14 cellular contexts compared by ENCODE assay signal in the genomic region with DNA sequence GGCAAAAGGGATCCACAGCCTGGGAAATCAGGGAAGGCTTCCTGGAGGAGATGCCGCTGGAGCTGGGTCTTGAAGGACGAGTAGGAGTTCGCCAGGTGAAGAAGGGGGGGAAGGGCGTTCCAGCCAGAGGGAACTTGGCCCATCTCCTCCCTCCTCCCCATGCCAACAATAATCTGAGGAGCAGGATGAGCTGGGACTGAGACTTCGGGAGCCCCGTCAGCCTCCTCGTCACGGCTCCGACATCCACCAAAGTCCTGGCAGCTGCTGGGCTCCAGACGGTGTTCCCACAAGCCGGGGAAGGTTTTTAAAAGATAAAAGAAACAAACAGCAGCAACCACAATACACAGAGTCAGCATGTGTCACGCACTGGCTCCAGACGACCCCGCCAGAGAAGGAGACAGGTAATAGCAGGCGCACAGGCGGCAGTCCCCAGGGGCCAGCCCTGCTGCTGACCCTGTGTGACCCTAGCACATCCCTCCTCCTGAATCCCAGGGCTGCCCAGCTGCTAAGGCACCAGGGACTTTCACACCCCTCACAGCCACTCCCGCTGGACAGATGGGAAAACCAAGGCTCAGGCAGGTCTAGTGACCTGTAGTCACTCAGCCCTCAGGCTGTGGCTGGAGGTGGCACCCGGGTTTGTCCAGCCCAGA. TPM values are rescaled to one million over a fixed set of nuclear protein-coding genes. Genes with fewer than 3 reads are reported as not detected.
DNase-seq lines count a peak whose midpoint lies in the region; ATAC-seq, FAIRE-seq and TF ChIP-seq lines count a peak whose summit lies in the region.
"Had no signal": no experiment of that assay in that cellular context is flagged by ENCODE, and none has a peak within 500 bp of the region (broad histone marks: within the 10 kb centered on the region; RNA-seq: fewer than 3 reads in every experiment).

No MANE protein-coding gene starts in this region.

- WGBS in HepG2 (ENCODE audit: low lambda C conversion rate): 93% methylated on average over 17 of the region's 18 CpGs
- no CpG with 5 or more reads among the region's 18 CpGs for WGBS in right lobe of liver (ENCODE audit: insufficient coverage, low coverage, low lambda C conversion rate, missing lambda C conversion rate)
- 71 to 81% methylated on average over 8 to 9 of the region's 18 CpGs for WGBS in mesodermal cell (ENCODE audit: insufficient coverage in 2 of 2), 2 experiments

- TF ChIP-seq EP300 in HepG2 (IDR thresholded peaks at IDR 0.05; ENCODE audit: low read depth in 2 of 2, low read length in 2 of 2): no peak
- no peak for TF ChIP-seq EP300 in HepG2 (CRISPR knock-in tag; IDR thresholded peaks at IDR 0.05; ENCODE audit: borderline replicate concordance)

- no peaks in the 10 kb centered on the region for H3K9me3 ChIP-seq in HepG2 (ENCODE audit: low read length)
- H3K9me3 ChIP-seq in right lobe of liver: no peaks in the 10 kb centered on the region
- H3K9me3 ChIP-seq in mesodermal cell (ENCODE audit: control insufficient read depth, low read length): no peaks in the 10 kb centered on the region

- H3K4me1 ChIP-seq in HepG2 (ENCODE audit: insufficient read depth, low read length): no peaks in the 10 kb centered on the region
- H3K4me1 ChIP-seq in right lobe of liver: no peaks in the 10 kb centered on the region
- peaks cover 24% of the 10 kb centered on the region for H3K4me1 ChIP-seq in mesodermal cell (ENCODE audit: control insufficient read depth, insufficient read depth, low read length, poor library complexity, severe bottlenecking)

- no peaks in the 10 kb centered on the region for H3K4me1 Mint-ChIP-seq in activated CD8-positive, alpha-beta memory T cell treated with anti-CD3 and anti-CD28 coated beads, Interleukin-2, amount 10 ng/mL, durations not matched to agents 7 days and 5 days
- H3K4me1 Mint-ChIP-seq in activated naive CD4-positive, alpha-beta T cell treated with anti-CD3 and anti-CD28 coated beads for 36 hours (ENCODE audit: low read depth): no peaks in the 10 kb centered on the region
- H3K4me1 Mint-ChIP-seq: activated naive CD8-positive, alpha-beta T cell treated with anti-CD3 and anti-CD28 coated beads, Interleukin-2, amount 10 ng/mL, durations not matched to agents 7 days and 5 days had no signal

- in situ Hi-C loops in HepG2 (cut with HindIII; ENCODE audit: extremely low pct_ligation_motif_present, low pct_unique_long_range_greater_than_20kb) (no loop called here), brain microvascular endothelial cell (cut with HindIII; ENCODE audit: low pct_ligation_motif_present, low sequenced_read_pairs) (no loop called here)

- no peak for TF ChIP-seq POLR2A in HepG2 (IDR thresholded peaks at IDR 0.05; ENCODE audit: insufficient read depth in 1 of 2, low read depth in 2 of 2, low read length in 2 of 2)
- TF ChIP-seq POLR2A in right lobe of liver (IDR thresholded peaks at IDR 0.05): no peak
- no peak for TF ChIP-seq POLR2A in H54 (IDR thresholded peaks at IDR 0.05; ENCODE audit: low read depth, low read length)

- intact Hi-C loops in HepG2 (cut with micrococcal nuclease; ENCODE audit: unreplicated experiment) (no loop called here), right lobe of liver (cut with DNase I) (no loop called here)
- intact Hi-C loops in activated naive CD4-positive, alpha-beta T cell treated with anti-CD3 and anti-CD28 coated beads for 36 hours (cut with micrococcal nuclease): no loop called here

- H3K79me2 ChIP-seq in HepG2 (ENCODE audit: insufficient read depth, low read length): no peaks in the 10 kb centered on the region

- H3K36me3 ChIP-seq in HepG2 (replicated peaks in 1 of 2; ENCODE audit: control insufficient read depth in 1 of 2, insufficient read depth in 2 of 2, low read length in 2 of 2): peaks cover 18 to 36% of the 10 kb centered on the region in 2 experiments
- H3K36me3 ChIP-seq in right lobe of liver: peaks cover 0 to 43% (median 7%) of the 10 kb centered on the region in 4 donors
- H3K36me3 ChIP-seq in brain microvascular endothelial cell (replicated peaks): peaks cover 20% of the 10 kb centered on the region
- peaks cover 45% of the 10 kb centered on the region for H3K36me3 ChIP-seq in mesodermal cell (ENCODE audit: control insufficient read depth, insufficient read depth, low read length)

- CTCF ChIA-PET in HepG2 (lab: Yijun Ruan, JAX; ENCODE audit: low intra/inter-chr PET ratio, low total read pairs): no interaction called here
- CTCF ChIA-PET in activated CD8-positive, alpha-beta memory T cell treated with anti-CD3 and anti-CD28 coated beads, Interleukin-2, amount 10 ng/mL, durations not matched to agents 7 days and 5 days (lab: Charles Lee): no interaction called here
- CTCF ChIA-PET in activated naive CD4-positive, alpha-beta T cell treated with anti-CD3 and anti-CD28 coated beads for 36 hours (lab: Charles Lee): no interaction called here

- no peak for ATAC-seq in HepG2
- no peak for ATAC-seq in right lobe of liver
- ATAC-seq in activated CD8-positive, alpha-beta memory T cell treated with anti-CD3 and anti-CD28 coated beads, Interleukin-2, amount 10 ng/mL, durations not matched to agents 7 days and 5 days: no peak

- H3K4me2 ChIP-seq in HepG2 (ENCODE audit: low read depth, low read length): no peak overlapping the region

- BruUV-seq in HepG2 (replicated peaks; lab: Mats Ljungman, UMichigan): no TSS peak

- FAIRE-seq in HepG2 (lab: Jason Lieb, UNC): no peak
- FAIRE-seq in H54 (lab: Jason Lieb, UNC): no peak

- TF ChIP-seq CTCF in HepG2 (CRISPR knock-in tag; IDR thresholded peaks at IDR 0.05): no peak
- TF ChIP-seq CTCF in right lobe of liver (IDR thresholded peaks at IDR 0.05): no peak
- no peak for TF ChIP-seq CTCF in brain microvascular endothelial cell (IDR thresholded peaks at IDR 0.05; ENCODE audit: low read depth, low read length, missing control alignments)

- H3K4me3 ChIP-seq in HepG2 (replicated peaks in 1 of 3; ENCODE audit: insufficient read depth in 1 of 3, low read depth in 2 of 3, low read length in 3 of 3): no peak overlapping the region
- H3K4me3 ChIP-seq in right lobe of liver: no peak overlapping the region
- H3K4me3 ChIP-seq in brain microvascular endothelial cell (ENCODE audit: low read depth, low read length): no peak overlapping the region
- no peak overlapping the region for H3K4me3 ChIP-seq in mesodermal cell (ENCODE audit: extremely low read depth, insufficient read depth, low read length, poor library complexity, severe bottlenecking)
- H3K4me3 ChIP-seq: GM23248 had no signal

- DNase-seq in HepG2 (ENCODE audit: low spot score): no peak
- DNase-seq in right lobe of liver: no peak
- DNase-seq in brain microvascular endothelial cell: peak; percentile 93
- no peak for DNase-seq in H54 (ENCODE audit: insufficient read length, low spot score)
- no peak for DNase-seq in AML-193 (lab: John Stamatoyannopoulos, UW)
- DNase-seq in activated CD8-positive, alpha-beta memory T cell treated with anti-CD3 and anti-CD28 coated beads, Interleukin-2, amount 10 ng/mL, durations not matched to agents 7 days and 5 days: no peak
- no peak for DNase-seq in activated naive CD4-positive, alpha-beta T cell treated with anti-CD3 and anti-CD28 coated beads for 36 hours
- DNase-seq: activated naive CD8-positive, alpha-beta T cell treated with anti-CD3 and anti-CD28 coated beads, Interleukin-2, amount 10 ng/mL, durations not matched to agents 7 days and 5 days; effector memory CD4-positive, alpha-beta T cell; GM23248; MV-4-11; NCI-H524 treated with DMSO at 0.1 percent for 48 hours; stimulated activated CD8-positive, alpha-beta memory T cell treated with anti-CD3 and anti-CD28 coated beads, Interleukin-4, amount 100 ng/mL, for 48 hours had no signal

- no peak overlapping the region for H3K4me3 Mint-ChIP-seq in activated CD8-positive, alpha-beta memory T cell treated with anti-CD3 and anti-CD28 coated beads, Interleukin-2, amount 10 ng/mL, durations not matched to agents 7 days and 5 days
- no peak overlapping the region for H3K4me3 Mint-ChIP-seq in activated naive CD4-positive, alpha-beta T cell treated with anti-CD3 and anti-CD28 coated beads for 36 hours
- H3K4me3 Mint-ChIP-seq: activated naive CD8-positive, alpha-beta T cell treated with anti-CD3 and anti-CD28 coated beads, Interleukin-2, amount 10 ng/mL, durations not matched to agents 7 days and 5 days had no signal

- H3K27ac ChIP-seq in HepG2 (ENCODE audit: extremely low read length, insufficient read depth, low read length) (no peak overlapping the region), right lobe of liver (no peak overlapping the region), brain microvascular endothelial cell (peak overlapping the region; percentile 99), mesodermal cell (ENCODE audit: low read depth, low read length, severe bottlenecking) (peak overlapping the region; percentile 55)
- H3K27ac ChIP-seq: GM23248 had no signal

- no peak for TF ChIP-seq RAD21 in HepG2 (CRISPR knock-in tag; IDR thresholded peaks at IDR 0.05)

- POLR2A ChIA-PET in HepG2 (lab: Yijun Ruan, JAX): no interaction called here

- H3K9ac ChIP-seq in HepG2 (ENCODE audit: insufficient read depth, low read depth, low read length): no peak overlapping the region
- H3K9ac ChIP-seq: GM23248 had no signal

- H2AFZ ChIP-seq in HepG2 (ENCODE audit: low read length): no peak overlapping the region
- H2AFZ ChIP-seq: GM23248 had no signal

- H4K20me1 ChIP-seq in HepG2 (ENCODE audit: insufficient read depth, low read length): no peaks in the 10 kb centered on the region; the same call in 1 of the 2 replicates

- H3K27me3 ChIP-seq in HepG2 (ENCODE audit: control insufficient read depth in 1 of 2, insufficient read depth in 2 of 2, low read length in 2 of 2): no peaks in the 10 kb centered on the region
- H3K27me3 ChIP-seq in right lobe of liver: no peaks in the 10 kb centered on the region
- H3K27me3 ChIP-seq in brain microvascular endothelial cell (replicated peaks): no peaks in the 10 kb centered on the region

- peaks cover 3% of the 10 kb centered on the region for H3K36me3 Mint-ChIP-seq in activated CD8-positive, alpha-beta memory T cell treated with anti-CD3 and anti-CD28 coated beads, Interleukin-2, amount 10 ng/mL, durations not matched to agents 7 days and 5 days
- H3K36me3 Mint-ChIP-seq in activated naive CD4-positive, alpha-beta T cell treated with anti-CD3 and anti-CD28 coated beads for 36 hours (ENCODE audit: low read depth): peaks cover 6% of the 10 kb centered on the region
- H3K36me3 Mint-ChIP-seq: activated naive CD8-positive, alpha-beta T cell treated with anti-CD3 and anti-CD28 coated beads, Interleukin-2, amount 10 ng/mL, durations not matched to agents 7 days and 5 days had no signal

- no peaks in the 10 kb centered on the region for H3K9me3 Mint-ChIP-seq in activated CD8-positive, alpha-beta memory T cell treated with anti-CD3 and anti-CD28 coated beads, Interleukin-2, amount 10 ng/mL, durations not matched to agents 7 days and 5 days (ENCODE audit: low read depth)
- H3K9me3 Mint-ChIP-seq in activated naive CD4-positive, alpha-beta T cell treated with anti-CD3 and anti-CD28 coated beads for 36 hours: no peaks in the 10 kb centered on the region
- H3K9me3 Mint-ChIP-seq: activated naive CD8-positive, alpha-beta T cell treated with anti-CD3 and anti-CD28 coated beads, Interleukin-2, amount 10 ng/mL, durations not matched to agents 7 days and 5 days had no signal

- H3K27me3 Mint-ChIP-seq in activated CD8-positive, alpha-beta memory T cell treated with anti-CD3 and anti-CD28 coated beads, Interleukin-2, amount 10 ng/mL, durations not matched to agents 7 days and 5 days: no peaks in the 10 kb centered on the region
- no peaks in the 10 kb centered on the region for H3K27me3 Mint-ChIP-seq in activated naive CD4-positive, alpha-beta T cell treated with anti-CD3 and anti-CD28 coated beads for 36 hours (ENCODE audit: low read depth)
- H3K27me3 Mint-ChIP-seq: activated naive CD8-positive, alpha-beta T cell treated with anti-CD3 and anti-CD28 coated beads, Interleukin-2, amount 10 ng/mL, durations not matched to agents 7 days and 5 days had no signal

- no peak overlapping the region for H3K27ac Mint-ChIP-seq in activated CD8-positive, alpha-beta memory T cell treated with anti-CD3 and anti-CD28 coated beads, Interleukin-2, amount 10 ng/mL, durations not matched to agents 7 days and 5 days
- H3K27ac Mint-ChIP-seq in activated naive CD4-positive, alpha-beta T cell treated with anti-CD3 and anti-CD28 coated beads for 36 hours: no peak overlapping the region
- H3K27ac Mint-ChIP-seq: activated naive CD8-positive, alpha-beta T cell treated with anti-CD3 and anti-CD28 coated beads, Interleukin-2, amount 10 ng/mL, durations not matched to agents 7 days and 5 days had no signal

RNA-seq across cellular contexts. Expression of a gene that starts 37.3 kb away (rescaled TPM):
- total RNA-seq in HepG2 (2016; rRNA removed; fragmentation: Illumina TruSeq; extraction: Trizol) (52.4 and 71.0 TPM in 2 replicates), right lobe of liver (10 to 100 TPM; 26.4 to 57.2 (median 31.4) TPM)
- 15.6 and 19.1 TPM in 2 replicates for total RNA-seq in HepG2 (2016; cell fraction: cytosol; rRNA removed; fragmentation: Illumina TruSeq; extraction: Trizol; ENCODE audit: low read depth)
- total RNA-seq in HepG2 (2016; cell fraction: insoluble cytoplasmic fraction; rRNA removed; fragmentation: Illumina TruSeq; extraction: Trizol): 52.9 and 65.9 TPM in 2 replicates
- 34.7 and 35.1 TPM in 2 replicates for total RNA-seq in HepG2 (2016; cell fraction: membrane; rRNA removed; fragmentation: Illumina TruSeq; extraction: Trizol)
- total RNA-seq in HepG2 (2016; cell fraction: nucleus; rRNA removed; fragmentation: Illumina TruSeq; extraction: Trizol): 39.0 and 40.8 TPM in 2 replicates
- polyA plus RNA-seq in HepG2 (2011; rRNA removed): 14.1 and 14.2 TPM in 2 replicates
- polyA plus RNA-seq in HepG2 (2011; cell fraction: cytosol; rRNA removed): 10.3 and 10.4 TPM in 2 replicates
- polyA plus RNA-seq in HepG2 (2011; cell fraction: nucleus; rRNA removed): 8.3 and 10.9 TPM in 2 replicates
- 22.4 and 26.0 TPM in 2 replicates for polyA plus RNA-seq in HepG2 (2012)
- polyA plus RNA-seq in HepG2 (2016; cell fraction: cytosol; fragmentation: Illumina TruSeq; extraction: Trizol; ENCODE audit: low read depth): 3.4 and 4.5 TPM in 2 replicates
- 52.8 and 53.9 TPM in 2 replicates for polyA plus RNA-seq in HepG2 (2016; cell fraction: insoluble cytoplasmic fraction; fragmentation: Illumina TruSeq; extraction: Trizol; ENCODE audit: low read depth)
- 12.1 and 15.0 TPM in 2 replicates for polyA plus RNA-seq in HepG2 (2016; cell fraction: membrane; fragmentation: Illumina TruSeq; extraction: Trizol; ENCODE audit: low read depth)
- 51.2 and 53.1 TPM in 2 replicates for polyA plus RNA-seq in HepG2 (2016; cell fraction: nucleus; fragmentation: Illumina TruSeq; extraction: Trizol; ENCODE audit: insufficient read depth, low read depth)
- polyA minus RNA-seq in HepG2 (2011; rRNA and poly(A)+ RNA removed; ENCODE audit: low replicate concordance): 34.7 and 47.0 TPM in 2 replicates
- polyA minus RNA-seq in HepG2 (2011; cell fraction: cytosol; rRNA and poly(A)+ RNA removed): 14.3 and 15.1 TPM in 2 replicates
- polyA minus RNA-seq in HepG2 (2011; cell fraction: nucleus; rRNA and poly(A)+ RNA removed): 29.2 and 29.4 TPM in 2 replicates
- polyA plus RNA-seq in mesodermal cell (2013, experiment 1 of 2): 49.6 TPM
- polyA plus RNA-seq in mesodermal cell (2013, experiment 2 of 2): 58.2 TPM
- 100 to 1,000 TPM; 150 to 155 TPM for total RNA-seq in activated CD8-positive, alpha-beta memory T cell treated with anti-CD3 and anti-CD28 coated beads, Interleukin-2, amount 10 ng/mL, durations not matched to agents 7 days and 5 days
- total RNA-seq in activated naive CD4-positive, alpha-beta T cell treated with anti-CD3 and anti-CD28 coated beads for 36 hours: 100 to 1,000 TPM; 151 to 154 TPM

RNA-seq across cellular contexts. Expression of a gene that starts 39.7 kb away (rescaled TPM):
- total RNA-seq in HepG2 (2016; rRNA removed; fragmentation: Illumina TruSeq; extraction: Trizol) (25.5 and 27.0 TPM in 2 replicates), right lobe of liver (10 to 100 TPM; 24.5 to 57.9 (median 40.8) TPM)
- 8.5 and 8.8 TPM in 2 replicates for total RNA-seq in HepG2 (2016; cell fraction: cytosol; rRNA removed; fragmentation: Illumina TruSeq; extraction: Trizol; ENCODE audit: low read depth)
- 20.2 and 27.2 TPM in 2 replicates for total RNA-seq in HepG2 (2016; cell fraction: insoluble cytoplasmic fraction; rRNA removed; fragmentation: Illumina TruSeq; extraction: Trizol)
- total RNA-seq in HepG2 (2016; cell fraction: membrane; rRNA removed; fragmentation: Illumina TruSeq; extraction: Trizol): 26.6 and 27.7 TPM in 2 replicates
- total RNA-seq in HepG2 (2016; cell fraction: nucleus; rRNA removed; fragmentation: Illumina TruSeq; extraction: Trizol): 13.4 and 15.4 TPM in 2 replicates
- 38.2 and 46.3 TPM in 2 replicates for polyA plus RNA-seq in HepG2 (2011; rRNA removed)
- 39.3 and 40.1 TPM in 2 replicates for polyA plus RNA-seq in HepG2 (2011; cell fraction: cytosol; rRNA removed)
- 32.6 and 39.0 TPM in 2 replicates for polyA plus RNA-seq in HepG2 (2011; cell fraction: nucleus; rRNA removed)
- 24.1 and 35.1 TPM in 2 replicates for polyA plus RNA-seq in HepG2 (2012)
- polyA plus RNA-seq in HepG2 (2016; cell fraction: cytosol; fragmentation: Illumina TruSeq; extraction: Trizol; ENCODE audit: low read depth): 14.2 and 17.6 TPM in 2 replicates
- 26.4 and 31.5 TPM in 2 replicates for polyA plus RNA-seq in HepG2 (2016; cell fraction: insoluble cytoplasmic fraction; fragmentation: Illumina TruSeq; extraction: Trizol; ENCODE audit: low read depth)
- polyA plus RNA-seq in HepG2 (2016; cell fraction: membrane; fragmentation: Illumina TruSeq; extraction: Trizol; ENCODE audit: low read depth): 30.2 and 31.7 TPM in 2 replicates
- 28.9 and 29.2 TPM in 2 replicates for polyA plus RNA-seq in HepG2 (2016; cell fraction: nucleus; fragmentation: Illumina TruSeq; extraction: Trizol; ENCODE audit: insufficient read depth, low read depth)
- polyA minus RNA-seq in HepG2 (2011; rRNA and poly(A)+ RNA removed; ENCODE audit: low replicate concordance): 40.1 and 54.5 TPM in 2 replicates
- 21.4 and 26.1 TPM in 2 replicates for polyA minus RNA-seq in HepG2 (2011; cell fraction: cytosol; rRNA and poly(A)+ RNA removed)
- polyA minus RNA-seq in HepG2 (2011; cell fraction: nucleus; rRNA and poly(A)+ RNA removed): 4.8 and 8.6 TPM in 2 replicates
- 37.5 TPM for polyA plus RNA-seq in mesodermal cell (2013, experiment 1 of 2)
- polyA plus RNA-seq in mesodermal cell (2013, experiment 2 of 2): 33.2 TPM
- total RNA-seq in activated CD8-positive, alpha-beta memory T cell treated with anti-CD3 and anti-CD28 coated beads, Interleukin-2, amount 10 ng/mL, durations not matched to agents 7 days and 5 days: 10 to 100 TPM; 35.1 to 38.6 TPM
- 10 to 100 TPM; 16.6 to 19.5 TPM for total RNA-seq in activated naive CD4-positive, alpha-beta T cell treated with anti-CD3 and anti-CD28 coated beads for 36 hours

Comparison
In these comparisons a context has a peak if more than half of its experiments do, and no peak if none do; other contexts are left out.
1. H3K27ac ChIP-seq: peak in brain microvascular endothelial cell (single experiment) and mesodermal cell (single experiment); none in HepG2 (single experiment) and right lobe of liver (0 of 3).